30 cellular contexts compared by ENCODE assay signal in genomic region chr15:73380661-73381060, GRCh38. TPM values are rescaled to one million over a fixed set of nuclear protein-coding genes. Genes with fewer than 3 reads are reported as not detected.
DNase-seq lines count a peak whose midpoint lies in the region; ATAC-seq, FAIRE-seq and TF ChIP-seq lines count a peak whose summit lies in the region.
"Had no signal": no experiment of that assay in that cellular context is flagged by ENCODE, and none has a peak within 500 bp of the region (broad histone marks: within the 10 kb centered on the region; RNA-seq: fewer than 3 reads in every experiment).

No MANE protein-coding gene starts in this region.

- no peak for TF ChIP-seq POLR2A in stomach (IDR thresholded peaks at IDR 0.05)
- no peak for TF ChIP-seq POLR2A in uterus (IDR thresholded peaks at IDR 0.05)

- H3K4me3 ChIP-seq in cardiac muscle cell: no peak overlapping the region
- H3K4me3 ChIP-seq in bronchial epithelial cell (ENCODE audit: low read depth, low read length): no peak overlapping the region
- H3K4me3 ChIP-seq in stomach: no peak overlapping the region
- H3K4me3 ChIP-seq in uterus: no peak overlapping the region
- H3K4me3 ChIP-seq: A549, BLaER1, GM12878 had no signal

- no peaks in the 10 kb centered on the region for H3K36me3 ChIP-seq in cardiac muscle cell
- H3K36me3 ChIP-seq in bronchial epithelial cell (ENCODE audit: control insufficient read depth, insufficient read depth, low read length): no peaks in the 10 kb centered on the region
- no peaks in the 10 kb centered on the region for H3K36me3 ChIP-seq in stomach
- H3K36me3 ChIP-seq in uterus: no peaks in the 10 kb centered on the region
- H3K36me3 ChIP-seq: BE2C, BLaER1 had no signal

- H3K27ac ChIP-seq in cardiac muscle cell (peak overlapping the region; percentile 96), stomach (no peak overlapping the region), uterus (no peak overlapping the region)
- H3K27ac ChIP-seq: 22Rv1, A549, BLaER1 had no signal

- intact Hi-C loops in cardiac septum (cut with DNase I) (no loop called here), stomach (cut with DNase I; ENCODE audit: low total_unique reads) (no loop called here), uterus (cut with DNase I; ENCODE audit: low total_unique reads) (no loop called here)

- TF ChIP-seq EP300 in stomach (IDR thresholded peaks at IDR 0.05): no peak

- no peaks in the 10 kb centered on the region for H3K27me3 ChIP-seq in cardiac muscle cell
- H3K27me3 ChIP-seq in bronchial epithelial cell (ENCODE audit: control insufficient read depth, insufficient read depth, low read length): no peaks in the 10 kb centered on the region
- peaks cover 0 to 54% (median 3%) of the 10 kb centered on the region in 3 donors for H3K27me3 ChIP-seq in stomach
- no peaks in the 10 kb centered on the region for H3K27me3 ChIP-seq in uterus
- H3K27me3 ChIP-seq: BLaER1 had no signal

- FAIRE-seq in HTR-8/SVneo (lab: Jason Lieb, UNC) (peak; percentile 33), bronchial epithelial cell (lab: Jason Lieb, UNC) (peak; percentile 92)
- FAIRE-seq: A549, GM12878, GM12892, GM18507, GM19239 had no signal

- H3K4me1 ChIP-seq in cardiac muscle cell (ENCODE audit: low read depth) (peaks cover 31% of the 10 kb centered on the region), stomach (no peaks in the 10 kb centered on the region), uterus (no peaks in the 10 kb centered on the region)
- H3K4me1 ChIP-seq: A549, BE2C, BLaER1 had no signal

- H3K9me3 ChIP-seq in cardiac muscle cell (ENCODE audit: low read depth): no peaks in the 10 kb centered on the region
- H3K9me3 ChIP-seq in stomach: peaks cover 0 to 16% (median 6%) of the 10 kb centered on the region in 4 donors
- no peaks in the 10 kb centered on the region for H3K9me3 ChIP-seq in uterus
- H3K9me3 ChIP-seq: BE2C had no signal

- DNase-seq in cardiac muscle cell (ENCODE audit: low read depth in 1 of 2, low spot score in 1 of 2) (no peak), cardiac septum (ENCODE audit: low spot score) (no peak), HTR-8/SVneo (ENCODE audit: insufficient read length, low spot score) (no peak), bronchial epithelial cell (ENCODE audit: low read depth) (no peak), stomach (no peak), uterus (no peak)
- DNase-seq: AML-193; BE2C; C1 segment of cervical spinal cord; CD4-positive, alpha-beta memory T cell; CD4-positive, CD25-positive, alpha-beta regulatory T cell; CD8-positive, alpha-beta memory T cell; COR-L47; DMS 273 treated with DMSO at 0.1 percent for 48 hours; DMS153; DMS53; DND-41; EL; GDM1 had no signal

- TF ChIP-seq CTCF in cardiac muscle cell (IDR thresholded peaks at IDR 0.05; ENCODE audit: low read depth, low read length) (no peak), bronchial epithelial cell (IDR thresholded peaks at IDR 0.05; ENCODE audit: insufficient read depth, low read length, severe bottlenecking) (no peak), stomach (IDR thresholded peaks at IDR 0.05) (no peak), uterus (IDR thresholded peaks at IDR 0.05) (no peak)

- WGBS in stomach, 5 donors: 72 to 76% (median 73%) methylated on average over 2 of the region's 2 CpGs

- ATAC-seq in HG03108 (IDR thresholded peaks at IDR 0.05; ENCODE audit: unreplicated experiment): no peak
- ATAC-seq: A549, GM12878 had no signal

RNA-seq across cellular contexts. Expression of gene HCN4, which starts 11.9 kb away (rescaled TPM):
- 93.1 and 159 TPM in 2 replicates for total RNA-seq in cardiac muscle cell
- 59.2 and 102 TPM in 2 replicates for polyA plus RNA-seq in cardiac muscle cell
- total RNA-seq in cardiac septum: 6.2 TPM
- not detected in 2 replicates for total RNA-seq in bronchial epithelial cell
- 1 to 10 TPM in 1 of 5 donors, under 1 TPM in 2, not detected in 2; 0.18 to 1.7 (median 0.45) TPM for total RNA-seq in stomach
- under 1 TPM in 2 of 3 donors, not detected in 1; 0.03 to 0.06 TPM for polyA plus RNA-seq in stomach
- under 1 TPM in 1 of 4 donors, not detected in 3; 0.07 TPM for total RNA-seq in uterus
- total RNA-seq: CD4-positive, alpha-beta memory T cell; CD4-positive, CD25-positive, alpha-beta regulatory T cell; Daoy; G401 had no signal
- polyA plus RNA-seq: CD14-positive monocyte; CD4-positive, alpha-beta memory T cell; CD4-positive, CD25-positive, alpha-beta regulatory T cell; CD8-positive, alpha-beta memory T cell had no signal

Comparison
In these comparisons a context has a peak if more than half of its experiments do, and no peak if none do; other contexts are left out.
1. RNA of gene HCN4, which starts 11.9 kb away (total RNA-seq): 93.1 to 159 TPM in cardiac muscle cell; 6.2 TPM in cardiac septum (single experiment), 0.18 to 1.7 TPM in stomach, not detected in bronchial epithelial cell and 0.07 TPM in uterus; every median in the first group is over 10 times any median in the second.